Comparison of ENCODE assay signal across 21 cellular contexts in genomic region chr13:37914781-37915391, GRCh38. TPM values are rescaled to one million over a fixed set of nuclear protein-coding genes. Genes with fewer than 3 reads are reported as not detected.
DNase-seq lines count a peak whose midpoint lies in the region; ATAC-seq, FAIRE-seq and TF ChIP-seq lines count a peak whose summit lies in the region.
"Had no signal": no experiment of that assay in that cellular context is flagged by ENCODE, and none has a peak within 500 bp of the region (broad histone marks: within the 10 kb centered on the region; RNA-seq: fewer than 3 reads in every experiment).

No MANE protein-coding gene starts in this region.

- ATAC-seq in stimulated activated naive B cell treated with anti-CD40 and anti-IgM and Interleukin-4, amounts not matched to agents 10 μg/mL and 1 μg/mL and 100 μg/mL, for 72 hours (replicated peaks), result no peak
- ATAC-seq: esophagus mucosa, left lobe of liver, pancreas, PC-3 had no signal

- FAIRE-seq in H54 (lab: Jason Lieb, UNC), result no peak
- FAIRE-seq: pancreas had no signal

- H3K36me3 ChIP-seq in breast epithelium (no peaks in the 10 kb centered on the region), iPS-18a (ENCODE audit: control insufficient read depth, low read depth, low read length) (no peaks in the 10 kb centered on the region)
- H3K36me3 ChIP-seq: pancreas, upper lobe of left lung had no signal

- CTCF ChIA-PET in MCF 10A (lab: Yijun Ruan, JAX), result interaction anchor here (1.0 kb wide), 1 partner anchor 131 kb away, joined by 3 read pairs; no protein-coding TSS in a partner anchor

- TF ChIP-seq POLR2A in breast epithelium (IDR thresholded peaks at IDR 0.05) (no peak), H54 (IDR thresholded peaks at IDR 0.05; ENCODE audit: low read depth, low read length) (no peak)

- H3K27ac ChIP-seq in breast epithelium (no peak overlapping the region), iPS-18a (ENCODE audit: low read length) (no peak overlapping the region)
- H3K27ac ChIP-seq: HL-60, pancreas, SK-N-MC, upper lobe of left lung had no signal

- BruUV-seq in MCF 10A (replicated peaks; lab: Mats Ljungman, UMichigan), result no TSS peak

- H3K4me3 Mint-ChIP-seq in MCF 10A (ENCODE audit: unreplicated experiment) (no peak overlapping the region), brain (peak overlapping the region in 1 of 5 experiments; percentile 62)
- H3K4me3 Mint-ChIP-seq in stimulated activated naive B cell treated with anti-CD40 and anti-IgM and Interleukin-4, amounts not matched to agents 10 μg/mL and 1 μg/mL and 100 μg/mL, for 72 hours, result no peak overlapping the region
- H3K4me3 Mint-ChIP-seq: CD4-positive, CD25-positive, alpha-beta regulatory T cell had no signal

- peak overlapping the region; percentile 82 for H3K27ac Mint-ChIP-seq in MCF 10A (ENCODE audit: low read depth, unreplicated experiment)
- peak overlapping the region in 3 of 5 experiments; percentile 15 to 83 (median 68) for H3K27ac Mint-ChIP-seq in brain
- no peak overlapping the region for H3K27ac Mint-ChIP-seq in stimulated activated naive B cell treated with anti-CD40 and anti-IgM and Interleukin-4, amounts not matched to agents 10 μg/mL and 1 μg/mL and 100 μg/mL, for 72 hours
- H3K27ac Mint-ChIP-seq: CD4-positive, CD25-positive, alpha-beta regulatory T cell had no signal

- intact Hi-C loops in MCF 10A (cut with micrococcal nuclease) (no loop called here), breast epithelium (cut with DNase I; ENCODE audit: low total_unique reads) (no loop called here)

- H3K36me3 Mint-ChIP-seq in MCF 10A (ENCODE audit: insufficient read depth, unreplicated experiment) (peaks cover 4% of the 10 kb centered on the region), brain (peaks cover 7% of the 10 kb centered on the region)
- no peaks in the 10 kb centered on the region for H3K36me3 Mint-ChIP-seq in stimulated activated naive B cell treated with anti-CD40 and anti-IgM and Interleukin-4, amounts not matched to agents 10 μg/mL and 1 μg/mL and 100 μg/mL, for 72 hours
- H3K36me3 Mint-ChIP-seq: CD4-positive, CD25-positive, alpha-beta regulatory T cell had no signal

- H3K4me1 Mint-ChIP-seq in MCF 10A (ENCODE audit: insufficient read depth, unreplicated experiment) (peaks cover 9% of the 10 kb centered on the region), brain (peaks cover 30% of the 10 kb centered on the region)
- H3K4me1 Mint-ChIP-seq in stimulated activated naive B cell treated with anti-CD40 and anti-IgM and Interleukin-4, amounts not matched to agents 10 μg/mL and 1 μg/mL and 100 μg/mL, for 72 hours, result no peaks in the 10 kb centered on the region
- H3K4me1 Mint-ChIP-seq: CD4-positive, CD25-positive, alpha-beta regulatory T cell had no signal

- TF ChIP-seq CTCF in MCF 10A (IDR thresholded peaks at IDR 0.05; ENCODE audit: unreplicated experiment), result no peak
- no peak for TF ChIP-seq CTCF in breast epithelium (IDR thresholded peaks at IDR 0.05)
- no peak for TF ChIP-seq CTCF in brain (conservative IDR thresholded peaks at IDR 0.05)

- H3K9me3 ChIP-seq in breast epithelium (peaks cover 0 to 8% of the 10 kb centered on the region in 2 donors), iPS-18a (ENCODE audit: control insufficient read depth, low read depth, low read length) (no peaks in the 10 kb centered on the region)
- H3K9me3 ChIP-seq: upper lobe of left lung had no signal

- DNase-seq in MCF 10A (ENCODE audit: unreplicated experiment) (peak; percentile 32), breast epithelium (ENCODE audit: low spot score in 2 of 2) (no peak), GM03348 (ENCODE audit: low spot score) (no peak), GF-D8 (lab: John Stamatoyannopoulos, UW) (no peak), H54 (ENCODE audit: insufficient read length, low spot score) (no peak)
- no peak for DNase-seq in stimulated activated naive B cell treated with anti-CD40 and anti-IgM and Interleukin-4, amounts not matched to agents 10 μg/mL and 1 μg/mL and 100 μg/mL, for 72 hours
- DNase-seq: activated CD4-positive, alpha-beta T cell treated with anti-CD3 and anti-CD28 coated beads for 4 hours; activated CD8-positive, alpha-beta memory T cell treated with anti-CD3 and anti-CD28 coated beads, Interleukin-2, amount 50 U/mL, for 48 hours; activated naive CD4-positive, alpha-beta T cell treated with Interleukin-2 at 50 U/mL for 16 hours; CD4-positive, CD25-positive, alpha-beta regulatory T cell; DND-41; NCI-H524 treated with DMSO at 0.1 percent for 48 hours; pancreas; PC-3; upper lobe of left lung had no signal

- POLR2A ChIA-PET in MCF 10A (lab: Yijun Ruan, JAX), result no interaction called here

- no peaks in the 10 kb centered on the region for H3K27me3 Mint-ChIP-seq in MCF 10A (ENCODE audit: insufficient read depth, unreplicated experiment)
- H3K27me3 Mint-ChIP-seq in brain, result no peaks in the 10 kb centered on the region
- H3K27me3 Mint-ChIP-seq in stimulated activated naive B cell treated with anti-CD40 and anti-IgM and Interleukin-4, amounts not matched to agents 10 μg/mL and 1 μg/mL and 100 μg/mL, for 72 hours, result no peaks in the 10 kb centered on the region
- H3K27me3 Mint-ChIP-seq: CD4-positive, CD25-positive, alpha-beta regulatory T cell had no signal

- no peaks in the 10 kb centered on the region for H3K27me3 ChIP-seq in breast epithelium
- no peaks in the 10 kb centered on the region for H3K27me3 ChIP-seq in iPS-18a (ENCODE audit: control insufficient read depth, insufficient read depth, low read length)
- H3K27me3 ChIP-seq: pancreas, upper lobe of left lung had no signal

- peaks cover 12% of the 10 kb centered on the region for H3K9me3 Mint-ChIP-seq in MCF 10A (ENCODE audit: unreplicated experiment)
- peaks cover 10 to 22% (median 18%) of the 10 kb centered on the region in 5 experiments for H3K9me3 Mint-ChIP-seq in brain
- peaks cover 0 to 2% of the 10 kb centered on the region in 2 donors for H3K9me3 Mint-ChIP-seq in stimulated activated naive B cell treated with anti-CD40 and anti-IgM and Interleukin-4, amounts not matched to agents 10 μg/mL and 1 μg/mL and 100 μg/mL, for 72 hours

- H3K4me3 ChIP-seq in breast epithelium (no peak overlapping the region), iPS-18a (ENCODE audit: low read length) (peak overlapping the region; percentile 5)
- H3K4me3 ChIP-seq: pancreas, SK-N-MC, upper lobe of left lung had no signal

- H3K4me1 ChIP-seq in breast epithelium (no peaks in the 10 kb centered on the region), iPS-18a (ENCODE audit: control insufficient read depth, low read depth, low read length) (peaks cover 33% of the 10 kb centered on the region)
- H3K4me1 ChIP-seq: pancreas, upper lobe of left lung had no signal

- H3K9ac ChIP-seq in iPS-18a (ENCODE audit: low read length), result no peak overlapping the region

RNA-seq across cellular contexts. Expression of gene TRPC4, which starts 45.3 kb away (rescaled TPM):
- total RNA-seq in MCF 10A (2022) (not detected in 2 replicates), breast epithelium (under 1 TPM; 0.29 to 0.98 (median 0.32) TPM)
- 0.29 TPM for polyA plus RNA-seq in brain (ENCODE audit: insufficient read depth, low read depth, low replicate concordance)
- total RNA-seq: CD4-positive, CD25-positive, alpha-beta regulatory T cell; esophagus mucosa had no signal
- polyA plus RNA-seq: CD4-positive, CD25-positive, alpha-beta regulatory T cell had no signal
